In genomic region chr2:186130678-186131511, GRCh38 we compare ENCODE assay signal across 16 cellular contexts.
DNase-seq lines count a peak whose midpoint lies in the region; TF ChIP-seq lines count a peak whose summit lies in the region.
"Had no signal": no experiment of that assay in that cellular context is flagged by ENCODE, and none has a peak within 500 bp of the region (broad histone marks: within the 10 kb centered on the region; RNA-seq: fewer than 3 reads in every experiment).

No MANE protein-coding gene starts in this region.

- 80 to 86% (median 85%) methylated on average over 3 of the region's 3 CpGs for WGBS in ovary, 3 donors
- WGBS in testis, 2 donors, result 73 to 78% methylated on average over 3 of the region's 3 CpGs

- H3K27ac ChIP-seq in PC-9 (peak overlapping the region; percentile 65), iPS-18a (ENCODE audit: low read length) (peak overlapping the region; percentile 70), ovary (no peak overlapping the region), testis (no peak overlapping the region)
- H3K27ac ChIP-seq: heart left ventricle, Peyer's patch had no signal

- H3K9me3 ChIP-seq in Caco-2 (no peaks in the 10 kb centered on the region), PC-9 (ENCODE audit: insufficient read depth, low read depth) (no peaks in the 10 kb centered on the region), iPS-18a (ENCODE audit: control insufficient read depth, low read depth, low read length) (no peaks in the 10 kb centered on the region), ovary (no peaks in the 10 kb centered on the region), testis (no peaks in the 10 kb centered on the region)
- H3K9me3 ChIP-seq: heart left ventricle, Peyer's patch had no signal

- no TSS peak for BruUV-seq in Caco-2 (replicated peaks; lab: Mats Ljungman, UMichigan)
- BruUV-seq in PC-9 (replicated peaks; lab: Mats Ljungman, UMichigan), result no TSS peak

- H3K4me3 ChIP-seq in Caco-2 (ENCODE audit: low read depth, low read length) (no peak overlapping the region), PC-9 (no peak overlapping the region), iPS-18a (ENCODE audit: low read length) (no peak overlapping the region), ovary (no peak overlapping the region), testis (no peak overlapping the region)
- H3K4me3 ChIP-seq: heart left ventricle, Peyer's patch had no signal

- H3K27me3 ChIP-seq in Caco-2 (replicated peaks; ENCODE audit: control insufficient read depth, insufficient read depth, low read length) (no peaks in the 10 kb centered on the region), PC-9 (ENCODE audit: insufficient read depth, low read depth) (no peaks in the 10 kb centered on the region), iPS-18a (ENCODE audit: control insufficient read depth, insufficient read depth, low read length) (no peaks in the 10 kb centered on the region), ovary (no peaks in the 10 kb centered on the region), testis (no peaks in the 10 kb centered on the region)
- H3K27me3 ChIP-seq: heart left ventricle, Peyer's patch had no signal

- H3K36me3 Mint-ChIP-seq in Caco-2 (ENCODE audit: insufficient read depth, unreplicated experiment) (no peaks in the 10 kb centered on the region), endothelial cell (ENCODE audit: low read depth, unreplicated experiment) (no peaks in the 10 kb centered on the region)
- H3K36me3 Mint-ChIP-seq: activated naive CD8-positive, alpha-beta T cell treated with anti-CD3 and anti-CD28 coated beads for 36 hours had no signal

- H3K79me2 ChIP-seq in PC-9 (ENCODE audit: low read depth), result no peaks in the 10 kb centered on the region

- TF ChIP-seq POLR2A in ovary (IDR thresholded peaks at IDR 0.05) (no peak), testis (IDR thresholded peaks at IDR 0.05) (no peak)

- H3K4me1 ChIP-seq in Caco-2, result no peaks in the 10 kb centered on the region
- peaks cover 18% of the 10 kb centered on the region; the same call in 1 of the 2 replicates for H3K4me1 ChIP-seq in PC-9 (replicated peaks; ENCODE audit: insufficient read depth)
- peaks cover 35% of the 10 kb centered on the region for H3K4me1 ChIP-seq in iPS-18a (ENCODE audit: control insufficient read depth, low read depth, low read length)
- H3K4me1 ChIP-seq in ovary (ENCODE audit: insufficient read depth), result peaks cover 3% of the 10 kb centered on the region
- no peaks in the 10 kb centered on the region for H3K4me1 ChIP-seq in testis
- H3K4me1 ChIP-seq: Peyer's patch had no signal

- no peaks in the 10 kb centered on the region for H3K9me3 Mint-ChIP-seq in Caco-2 (ENCODE audit: unreplicated experiment)
- no peaks in the 10 kb centered on the region for H3K9me3 Mint-ChIP-seq in endothelial cell (ENCODE audit: unreplicated experiment)
- H3K9me3 Mint-ChIP-seq: IgD-negative memory B cell had no signal

- POLR2A ChIA-PET in Caco-2 (lab: Charles Lee) (no interaction called here), PC-9 (lab: Charles Lee; ENCODE audit: unreplicated experiment) (no interaction called here)

- no peak for DNase-seq in Caco-2
- peak; percentile 94 for DNase-seq in NCI-H146 (lab: John Stamatoyannopoulos, UW)
- no peak for DNase-seq in PC-9
- DNase-seq in ovary, result no peak
- DNase-seq in testis, result no peak
- no peak for DNase-seq in AG20443 (ENCODE audit: low spot score)
- no peak for DNase-seq in endothelial cell (ENCODE audit: low spot score)
- DNase-seq: activated CD4-positive, alpha-beta T cell treated with anti-CD3 and anti-CD28 coated beads for 36 hours; activated naive CD8-positive, alpha-beta T cell treated with anti-CD3 and anti-CD28 coated beads for 36 hours; heart left ventricle; NCI-H187 treated with DMSO at 0.1 percent for 48 hours; Peyer's patch; stimulated activated CD4-positive, alpha-beta T cell treated with anti-CD3 and anti-CD28 coated beads, Interleukin-4, amount 100 ng/mL, for 24 hours; trophoblast cell had no signal

- H2AFZ ChIP-seq in PC-9, result no peak overlapping the region

- H3K27ac Mint-ChIP-seq in Caco-2 (ENCODE audit: unreplicated experiment), result peak overlapping the region; percentile 16
- H3K27ac Mint-ChIP-seq in endothelial cell (ENCODE audit: unreplicated experiment), result no peak overlapping the region
- H3K27ac Mint-ChIP-seq: activated CD4-positive, alpha-beta T cell treated with anti-CD3 and anti-CD28 coated beads for 36 hours; activated naive CD8-positive, alpha-beta T cell treated with anti-CD3 and anti-CD28 coated beads for 36 hours; IgD-negative memory B cell had no signal

- H3F3A ChIP-seq in PC-9 (ENCODE audit: insufficient read depth, low read depth), result peaks cover 7% of the 10 kb centered on the region; the same call in 1 of the 2 replicates

- peak overlapping the region; percentile 37; the same call in 1 of the 2 replicates for H3K4me2 ChIP-seq in PC-9

- intact Hi-C loops in Caco-2 (cut with micrococcal nuclease; ENCODE audit: unreplicated experiment) (loop anchor here (2.0 kb wide), 2 partner anchors 142 to 812 kb away; no protein-coding TSS in a partner anchor), PC-9 (cut with micrococcal nuclease; ENCODE audit: unreplicated experiment) (no loop called here), ovary (cut with DNase I) (no loop called here), testis (cut with DNase I; ENCODE audit: low total_unique reads) (no loop called here)

- H3K36me3 ChIP-seq in Caco-2 (ENCODE audit: control insufficient read depth, insufficient read depth, low read length), result no peaks in the 10 kb centered on the region
- H3K36me3 ChIP-seq in PC-9 (ENCODE audit: low read depth), result no peaks in the 10 kb centered on the region
- no peaks in the 10 kb centered on the region for H3K36me3 ChIP-seq in iPS-18a (ENCODE audit: control insufficient read depth, low read depth, low read length)
- H3K36me3 ChIP-seq in ovary, result no peaks in the 10 kb centered on the region
- H3K36me3 ChIP-seq in testis (ENCODE audit: low read depth, missing control alignments), result no peaks in the 10 kb centered on the region
- H3K36me3 ChIP-seq: heart left ventricle, Peyer's patch had no signal

- no peaks in the 10 kb centered on the region for H3K9me2 ChIP-seq in PC-9 (ENCODE audit: insufficient read depth)

- H4K20me1 ChIP-seq in PC-9 (ENCODE audit: insufficient read depth), result no peaks in the 10 kb centered on the region

- CTCF ChIA-PET in Caco-2 (lab: Charles Lee) (no interaction called here), PC-9 (lab: Charles Lee) (no interaction called here)

- TF ChIP-seq EP300 in ovary (IDR thresholded peaks at IDR 0.05), result no peak

- peak overlapping the region; percentile 12 for H3K9ac ChIP-seq in iPS-18a (ENCODE audit: low read length)

- H3K4me3 Mint-ChIP-seq in Caco-2 (ENCODE audit: unreplicated experiment) (no peak overlapping the region), endothelial cell (ENCODE audit: unreplicated experiment) (no peak overlapping the region)
- H3K4me3 Mint-ChIP-seq: activated CD4-positive, alpha-beta T cell treated with anti-CD3 and anti-CD28 coated beads for 36 hours; activated naive CD8-positive, alpha-beta T cell treated with anti-CD3 and anti-CD28 coated beads for 36 hours; IgD-negative memory B cell had no signal

- peaks cover 9% of the 10 kb centered on the region for H3K4me1 Mint-ChIP-seq in Caco-2 (ENCODE audit: low read depth, unreplicated experiment)
- H3K4me1 Mint-ChIP-seq in endothelial cell (ENCODE audit: unreplicated experiment), result peaks cover 15% of the 10 kb centered on the region
- H3K4me1 Mint-ChIP-seq: activated CD4-positive, alpha-beta T cell treated with anti-CD3 and anti-CD28 coated beads for 36 hours; activated naive CD8-positive, alpha-beta T cell treated with anti-CD3 and anti-CD28 coated beads for 36 hours; IgD-negative memory B cell had no signal

- TF ChIP-seq CTCF in Caco-2 (IDR thresholded peaks at IDR 0.05; ENCODE audit: insufficient read depth in 1 of 2, low read depth in 1 of 2, low read length in 1 of 2, severe bottlenecking in 1 of 2, unreplicated experiment in 1 of 2) (no peak), PC-9 (conservative IDR thresholded peaks at IDR 0.05) (no peak), ovary (IDR thresholded peaks at IDR 0.05) (no peak), testis (IDR thresholded peaks at IDR 0.05) (no peak), endothelial cell (IDR thresholded peaks at IDR 0.05; ENCODE audit: unreplicated experiment) (no peak)

- H3K27me3 Mint-ChIP-seq in Caco-2 (ENCODE audit: insufficient read depth, unreplicated experiment) (no peaks in the 10 kb centered on the region), endothelial cell (ENCODE audit: unreplicated experiment) (peaks cover 2% of the 10 kb centered on the region)
- H3K27me3 Mint-ChIP-seq: activated CD4-positive, alpha-beta T cell treated with anti-CD3 and anti-CD28 coated beads for 36 hours; activated naive CD8-positive, alpha-beta T cell treated with anti-CD3 and anti-CD28 coated beads for 36 hours; IgD-negative memory B cell had no signal

Comparison
In these comparisons a context has a peak if more than half of its experiments do, and no peak if none do; other contexts are left out.
1. H3K27ac ChIP-seq: peak in PC-9 (single experiment) and iPS-18a (single experiment); none in ovary (0 of 2) and testis (0 of 2).